In the genomic region with DNA sequence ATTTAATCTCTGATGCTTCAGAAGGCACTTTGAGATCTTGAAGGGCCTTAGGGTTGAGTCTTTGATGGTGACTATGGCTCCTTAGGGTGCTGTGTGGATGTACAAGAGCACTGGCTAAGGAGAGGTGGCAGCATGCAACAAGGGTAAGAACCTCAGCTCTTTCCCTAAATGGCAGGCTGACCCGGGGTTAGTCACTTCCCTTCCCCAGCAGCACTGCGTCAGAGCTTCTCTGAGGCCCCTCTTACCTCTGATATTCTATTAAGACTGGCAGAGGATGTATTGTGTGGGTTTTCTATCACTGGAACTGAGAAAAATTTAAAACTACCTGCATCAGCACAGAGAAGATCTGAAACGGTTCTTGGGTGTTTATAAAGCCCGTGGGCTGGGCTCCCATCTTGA, we compare ENCODE assay signal across 1 cellular context.
TF ChIP-seq lines count a peak whose summit lies in the region.

No MANE protein-coding gene starts in this region.

TF ChIP-seq in A549, 52 proteins besides CTCF, POLR2A, EP300 and RAD21 (continued from another document):
- TF ChIP-seq, protein P1, sequence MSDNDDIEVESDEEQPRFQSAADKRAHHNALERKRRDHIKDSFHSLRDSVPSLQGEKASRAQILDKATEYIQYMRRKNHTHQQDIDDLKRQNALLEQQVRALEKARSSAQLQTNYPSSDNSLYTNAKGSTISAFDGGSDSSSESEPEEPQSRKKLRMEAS (IDR thresholded peaks at IDR 0.05), result peak; percentile 12; the same call in 1 of the 2 replicates
- no peak for TF ChIP-seq JUN (IDR thresholded peaks at IDR 0.05)
